Comparison of ENCODE assay signal across 10 cellular contexts in the genomic region with DNA sequence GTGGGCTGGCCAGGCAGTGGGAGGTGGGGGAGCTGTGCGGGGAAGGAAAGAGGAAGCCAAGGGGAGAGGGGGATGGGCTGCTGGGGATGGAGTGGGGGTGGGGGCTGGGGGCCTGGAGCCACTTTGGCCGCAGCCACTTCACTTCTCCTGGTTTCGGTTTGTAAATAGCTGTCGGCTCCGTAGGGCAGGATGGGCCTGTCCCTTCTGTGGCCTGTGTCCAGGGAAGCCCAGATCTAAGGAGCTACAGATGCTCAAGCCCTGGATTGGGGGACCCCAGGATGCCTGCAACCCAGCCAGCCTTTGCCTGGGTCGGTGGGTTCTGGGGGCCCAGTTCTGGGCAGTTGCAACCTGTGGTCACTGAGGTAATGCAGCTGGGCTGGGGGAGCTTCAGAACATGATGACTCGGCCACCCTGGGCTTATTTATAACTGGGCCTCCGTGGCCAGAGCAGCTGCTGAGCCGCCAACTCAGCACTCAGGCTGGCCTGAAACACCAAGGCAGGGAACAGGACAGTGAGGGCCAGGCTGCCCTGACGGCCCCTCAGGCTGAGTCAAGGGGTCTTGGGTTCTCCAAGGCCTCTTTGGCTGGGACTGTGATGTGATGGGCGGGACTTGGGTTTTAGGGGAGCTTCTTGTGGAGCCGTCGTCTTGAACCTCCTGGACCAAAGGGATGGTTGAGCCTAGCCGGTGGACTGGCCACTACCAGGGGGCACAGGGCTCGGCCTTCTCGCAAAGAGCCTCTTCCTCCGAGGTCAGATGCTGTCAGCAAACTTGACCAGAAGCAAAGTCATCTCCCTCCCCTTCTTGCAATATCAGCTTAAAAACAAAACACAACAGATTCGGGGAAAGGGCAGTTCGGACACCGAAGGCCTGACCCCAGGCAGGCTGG. TPM values are rescaled to one million over a fixed set of nuclear protein-coding genes. Genes with fewer than 3 reads are reported as not detected.
DNase-seq lines count a peak whose midpoint lies in the region; ATAC-seq, FAIRE-seq and TF ChIP-seq lines count a peak whose summit lies in the region.
"Had no signal": no experiment of that assay in that cellular context is flagged by ENCODE, and none has a peak within 500 bp of the region (broad histone marks: within the 10 kb centered on the region; RNA-seq: fewer than 3 reads in every experiment).

No MANE protein-coding gene starts in this region.

- no peak overlapping the region for H2BK120ac ChIP-seq in H1 (replicated peaks; ENCODE audit: low read depth, low read length)

- no peaks in the 10 kb centered on the region for H3K79me1 ChIP-seq in H1 (ENCODE audit: low read depth, low read length)

- H3K56ac ChIP-seq in H1 (replicated peaks; ENCODE audit: insufficient read length, low read depth, low read length): no peak overlapping the region

- no peaks in the 10 kb centered on the region for H3K79me2 ChIP-seq in OCI-LY1 (ENCODE audit: insufficient read depth, low read length)
- no peaks in the 10 kb centered on the region for H3K79me2 ChIP-seq in H1 (ENCODE audit: control insufficient read depth in 1 of 2, insufficient read depth in 2 of 2, low read length in 2 of 2)

- no peaks in the 10 kb centered on the region for H4K20me1 ChIP-seq in OCI-LY1 (ENCODE audit: insufficient read depth, low read length)
- H4K20me1 ChIP-seq in H1 (replicated peaks in 1 of 2; ENCODE audit: control insufficient read depth in 1 of 2, insufficient read depth in 2 of 2, low read length in 2 of 2): no peaks in the 10 kb centered on the region

- no peak overlapping the region; the same call in 1 of the 2 replicates for H3K18ac ChIP-seq in H1 (ENCODE audit: extremely low read depth, low read length)

- no peak overlapping the region for H3K4ac ChIP-seq in H1 (replicated peaks; ENCODE audit: insufficient read length, low read depth, low read length)

- no peaks in the 10 kb centered on the region for H3K9me3 ChIP-seq in CD8-positive, alpha-beta memory T cell (ENCODE audit: low read length)
- H3K9me3 ChIP-seq in OCI-LY1 (ENCODE audit: low read length) (no peaks in the 10 kb centered on the region), H1 (ENCODE audit: insufficient read depth in 2 of 2, low read depth in 1 of 2, low read length in 1 of 2) (no peaks in the 10 kb centered on the region)

- no peak overlapping the region; the same call in 1 of the 2 replicates for H3K9ac ChIP-seq in OCI-LY1 (ENCODE audit: low read length)
- no peak overlapping the region for H3K9ac ChIP-seq in H1 (replicated peaks in 1 of 4; ENCODE audit: extremely low read depth in 1 of 4, low read depth in 3 of 4, low read length in 3 of 4)

- ATAC-seq in HG03378 (IDR thresholded peaks at IDR 0.05; ENCODE audit: unreplicated experiment): no peak

- no peak overlapping the region for H3K23ac ChIP-seq in H1 (ENCODE audit: insufficient read length)

- H3K36me3 Mint-ChIP-seq in CD8-positive, alpha-beta memory T cell: no peaks in the 10 kb centered on the region
- no peaks in the 10 kb centered on the region for H3K36me3 Mint-ChIP-seq in nephron progenitor cell (ENCODE audit: low read depth)

- H3K9me2 ChIP-seq in OCI-LY1 (ENCODE audit: low read depth, low read length): no peaks in the 10 kb centered on the region

- no peak for TF ChIP-seq CTCF in OCI-LY1 (IDR thresholded peaks at IDR 0.05; ENCODE audit: low read length)
- no peak for TF ChIP-seq CTCF in H1 (IDR thresholded peaks at IDR 0.05; ENCODE audit: control extremely low read depth in 1 of 3, insufficient read depth in 1 of 3, low read depth in 1 of 3, low read length in 3 of 3)
- TF ChIP-seq CTCF in nephron progenitor cell (IDR thresholded peaks at IDR 0.05): no peak

- peak overlapping the region; percentile 7; the same call in 1 of the 2 replicates for H2BK12ac ChIP-seq in H1 (ENCODE audit: low read depth, low read length)

- H3K4me1 ChIP-seq in CD8-positive, alpha-beta memory T cell (ENCODE audit: insufficient read depth, low read length): peaks cover 47% of the 10 kb centered on the region
- H3K4me1 ChIP-seq in OCI-LY1 (ENCODE audit: insufficient read depth, low read length, severe bottlenecking) (peaks cover 42% of the 10 kb centered on the region), H1 (replicated peaks in 1 of 4; ENCODE audit: control insufficient read depth in 3 of 4, insufficient read depth in 4 of 4, low read length in 3 of 4) (peaks cover 0 to 7% (median 2%) of the 10 kb centered on the region in 4 experiments; a peak in 3 of 7 replicates)

- TF ChIP-seq RAD21 in H1 (IDR thresholded peaks at IDR 0.05 in 1 of 2, conservative IDR thresholded peaks at IDR 0.05 in 1 of 2; ENCODE audit: low read depth in 2 of 2, low read length in 2 of 2): no peak

- no peaks in the 10 kb centered on the region for H3K27me3 ChIP-seq in CD8-positive, alpha-beta memory T cell (ENCODE audit: insufficient read depth, low read length, poor library complexity, severe bottlenecking)
- H3K27me3 ChIP-seq in OCI-LY1 (ENCODE audit: insufficient read depth, low read length): no peaks in the 10 kb centered on the region
- no peaks in the 10 kb centered on the region for H3K27me3 ChIP-seq in H1 (replicated peaks in 1 of 4; ENCODE audit: control insufficient read depth in 3 of 4, extremely low read depth in 1 of 4, insufficient read depth in 3 of 4, low read length in 3 of 4)

- no peaks in the 10 kb centered on the region for H3K9me3 Mint-ChIP-seq in CD8-positive, alpha-beta memory T cell
- H3K9me3 Mint-ChIP-seq in nephron progenitor cell: no peaks in the 10 kb centered on the region

- no peaks in the 10 kb centered on the region for H3K27me3 Mint-ChIP-seq in CD8-positive, alpha-beta memory T cell
- peaks cover 3% of the 10 kb centered on the region for H3K27me3 Mint-ChIP-seq in nephron progenitor cell (ENCODE audit: low read depth, poor library complexity)

- peaks cover 44 to 80% (median 63%) of the 10 kb centered on the region in 3 donors for H3K4me1 Mint-ChIP-seq in CD8-positive, alpha-beta memory T cell
- H3K4me1 Mint-ChIP-seq in nephron progenitor cell: peaks cover 53% of the 10 kb centered on the region

- CTCF ChIA-PET in CD8-positive, alpha-beta memory T cell (lab: Charles Lee): interaction anchor here (1.1 to 10.0 kb wide), 4 partner anchors 15 to 20 kb away, joined by 4 to 106 read pairs (median 9); a partner anchor contains a TSS
- CTCF ChIA-PET in H1 (lab: Charles Lee; ENCODE audit: partially characterized antibody): interaction anchor here (1.0 to 10.7 kb wide), 8 partner anchors 11 to 134 kb away, joined by 3 to 78 read pairs (median 4); a partner anchor contains a TSS

- H3K27ac Mint-ChIP-seq in CD8-positive, alpha-beta memory T cell: peak overlapping the region in 7 of 8 donors; percentile 29 to 93 (median 80)
- peak overlapping the region; percentile 59 for H3K27ac Mint-ChIP-seq in nephron progenitor cell

- peak overlapping the region; percentile 79 for H3K27ac ChIP-seq in CD8-positive, alpha-beta memory T cell (ENCODE audit: low read depth, low read length)
- H3K27ac ChIP-seq in OCI-LY1 (ENCODE audit: low read depth, low read length, poor library complexity, severe bottlenecking) (peak overlapping the region; percentile 88), H1 (ENCODE audit: low read depth, low read length) (no peak overlapping the region; the same call in 1 of the 2 replicates)

- H4K5ac ChIP-seq in H1 (ENCODE audit: insufficient read length, low read depth, low read length): no peak overlapping the region

- peak overlapping the region; percentile 35; the same call in 1 of the 2 replicates for H4K8ac ChIP-seq in H1 (ENCODE audit: extremely low read depth, insufficient read depth, low read length)

- no peak overlapping the region for H2BK20ac ChIP-seq in H1 (ENCODE audit: low read length)

- peak overlapping the region; percentile 68 for H3K4me3 ChIP-seq in CD8-positive, alpha-beta memory T cell (ENCODE audit: low read length)
- no peak overlapping the region for H3K4me3 ChIP-seq in OCI-LY1 (ENCODE audit: low read depth, low read length, poor library complexity, severe bottlenecking)
- no peak overlapping the region for H3K4me3 ChIP-seq in H1 (ENCODE audit: extremely low read depth in 1 of 4, insufficient read depth in 2 of 4, low read depth in 3 of 4, low read length in 4 of 4)

- no peak for TF ChIP-seq POLR2A in H1 (IDR thresholded peaks at IDR 0.05; ENCODE audit: control extremely low read depth in 1 of 2, low read depth in 2 of 2, low read length in 2 of 2)

- no peak overlapping the region for H3K14ac ChIP-seq in H1 (ENCODE audit: insufficient read length)

- H3K4me3 Mint-ChIP-seq in CD8-positive, alpha-beta memory T cell: peak overlapping the region in 5 of 7 donors; percentile 27 to 70 (median 67)
- H3K4me3 Mint-ChIP-seq in nephron progenitor cell: no peak overlapping the region

- no peak for TF ChIP-seq EP300 in H1 (IDR thresholded peaks at IDR 0.05; ENCODE audit: borderline replicate concordance in 1 of 2, low read depth in 2 of 2, low read length in 2 of 2)

- H2BK15ac ChIP-seq in H1 (ENCODE audit: low read length): no peak overlapping the region

- H2BK5ac ChIP-seq in H1 (ENCODE audit: low read depth, low read length): 0 out of 2 replicates have a peak overlapping the region, but pooled peaks have one; percentile 7

- H3K23me2 ChIP-seq in H1 (ENCODE audit: low read depth, low read length): no peaks in the 10 kb centered on the region

- POLR2A ChIA-PET in CD8-positive, alpha-beta memory T cell (lab: Charles Lee): no interaction called here
- POLR2A ChIA-PET in H1 (lab: Charles Lee; ENCODE audit: partially characterized antibody): interaction anchor here (0.7 to 1.6 kb wide), 3 partner anchors 11 to 20 kb away, joined by 3 to 5 read pairs (median 4); a partner anchor contains a TSS

- 91% methylated on average over 20 of the region's 20 CpGs; no CpG with 5 or more reads in 1 of the 2 experiments for WGBS in H1 (ENCODE audit: extremely low coverage in 1 of 2, insufficient coverage in 1 of 2, insufficient read length in 1 of 2, insufficient replicate concordance in 2 of 2, low coverage in 1 of 2, low lambda C conversion rate in 2 of 2, missing lambda C conversion rate in 1 of 2), 2 experiments

- no peak overlapping the region for H2AFZ ChIP-seq in OCI-LY1 (ENCODE audit: low read length)
- H2AFZ ChIP-seq in H1 (ENCODE audit: low read length): no peak overlapping the region

- FAIRE-seq in H1 (lab: Jason Lieb, UNC): no peak
- FAIRE-seq: TTC549 had no signal

- no peaks in the 10 kb centered on the region for H3K36me3 ChIP-seq in CD8-positive, alpha-beta memory T cell (ENCODE audit: insufficient read depth, low read length)
- no peaks in the 10 kb centered on the region for H3K36me3 ChIP-seq in OCI-LY1 (ENCODE audit: insufficient read depth, low read length)
- no peaks in the 10 kb centered on the region for H3K36me3 ChIP-seq in H1 (ENCODE audit: control insufficient read depth in 2 of 4, insufficient read depth in 4 of 4, low read length in 3 of 4)

- no peak overlapping the region; the same call in 1 of the 2 replicates for H3K4me2 ChIP-seq in OCI-LY1 (ENCODE audit: low read length)
- no peak overlapping the region for H3K4me2 ChIP-seq in H1 (ENCODE audit: insufficient read depth in 1 of 2, low read depth in 2 of 2, low read length in 2 of 2)

- H2AK5ac ChIP-seq in H1 (ENCODE audit: low read depth, low read length): no peak overlapping the region

- H3F3A ChIP-seq in OCI-LY1 (ENCODE audit: insufficient read depth, low read length): no peaks in the 10 kb centered on the region

- no peak overlapping the region for H4K91ac ChIP-seq in H1 (replicated peaks; ENCODE audit: insufficient read length, low read length)

- no peak for DNase-seq in CD8-positive, alpha-beta memory T cell
- DNase-seq in H1 (ENCODE audit: low read depth in 1 of 2, low spot score in 2 of 2) (no peak), nephron progenitor cell (no peak), NCI-H2196 (lab: John Stamatoyannopoulos, UW; ENCODE audit: unreplicated experiment) (no peak), NCI-H1417 treated with DMSO at 0.1 percent for 48 hours (lab: John Stamatoyannopoulos, UW) (no peak), middle frontal gyrus (ENCODE audit: extremely low spot score, low spot score) (no peak)

RNA-seq across cellular contexts. Expression of a gene that starts 15.0 kb away (rescaled TPM):
- 10 to 100 TPM; 20.2 to 23.4 TPM for total RNA-seq in CD8-positive, alpha-beta memory T cell
- polyA plus RNA-seq in CD8-positive, alpha-beta memory T cell: 39.4 TPM
- 20.9 and 23.2 TPM in 2 replicates for total RNA-seq in H1 (2021; fragmentation: NEBNext Ultra II Directional; extraction: Animal tissue kit (Norgen Biotek cat#: 25700))
- 30.0 and 42.9 TPM in 2 replicates for polyA plus RNA-seq in H1 (2011; rRNA removed)
- polyA plus RNA-seq in H1 (2011; cell fraction: cytosol; rRNA removed): 37.3 TPM
- 134 TPM for polyA plus RNA-seq in H1 (2011; cell fraction: nucleus; rRNA removed)
- polyA plus RNA-seq in H1 (2012, experiment 1 of 2): 14.8 to 28.7 TPM (median 25.1 TPM) in 4 replicates
- 18.9 TPM for polyA plus RNA-seq in H1 (2012, experiment 2 of 2)
- 19.5 TPM for polyA plus RNA-seq in H1 (2013, experiment 1 of 2)
- polyA plus RNA-seq in H1 (2013, experiment 2 of 2): 19.1 TPM
- 8.9 and 9.6 TPM in 2 replicates for polyA minus RNA-seq in H1 (2011; rRNA and poly(A)+ RNA removed)
- 10.0 TPM for polyA minus RNA-seq in H1 (2011; cell fraction: cytosol; rRNA and poly(A)+ RNA removed)
- 20.5 TPM for polyA minus RNA-seq in H1 (2011; cell fraction: nucleus; rRNA and poly(A)+ RNA removed)

RNA-seq across cellular contexts. Expression of a gene that starts 15.1 kb away (rescaled TPM):
- 1 to 10 TPM; 1.8 to 2.0 TPM for total RNA-seq in CD8-positive, alpha-beta memory T cell
- polyA plus RNA-seq in CD8-positive, alpha-beta memory T cell: not detected
- total RNA-seq in H1 (2021; fragmentation: NEBNext Ultra II Directional; extraction: Animal tissue kit (Norgen Biotek cat#: 25700)): not detected in 2 replicates
- polyA plus RNA-seq in H1 (2011; rRNA removed): 0.12 and 0.28 TPM in 2 replicates
- 0.23 TPM for polyA plus RNA-seq in H1 (2011; cell fraction: cytosol; rRNA removed)
- 0.27 TPM for polyA plus RNA-seq in H1 (2011; cell fraction: nucleus; rRNA removed)
- 0.20 to 0.33 TPM in 2 of 4 replicates, not detected in the others for polyA plus RNA-seq in H1 (2012, experiment 1 of 2)
- polyA plus RNA-seq in H1 (2012, experiment 2 of 2): 0.21 TPM
- polyA plus RNA-seq in H1 (2013, experiment 1 of 2): 0.14 TPM
- 0.20 TPM for polyA plus RNA-seq in H1 (2013, experiment 2 of 2)
- 0.60 TPM in 1 of 2 replicates, not detected in the other for polyA minus RNA-seq in H1 (2011; rRNA and poly(A)+ RNA removed)
- not detected for polyA minus RNA-seq in H1 (2011; cell fraction: cytosol; rRNA and poly(A)+ RNA removed)
- polyA minus RNA-seq in H1 (2011; cell fraction: nucleus; rRNA and poly(A)+ RNA removed): not detected
- polyA plus RNA-seq: neural cell had no signal

RNA-seq across cellular contexts. Expression of a gene that starts 32.8 kb away (rescaled TPM):
- 100 to 1,000 TPM; 200 to 219 TPM for total RNA-seq in CD8-positive, alpha-beta memory T cell
- polyA plus RNA-seq in CD8-positive, alpha-beta memory T cell: 118 TPM
- total RNA-seq in H1 (2021; fragmentation: NEBNext Ultra II Directional; extraction: Animal tissue kit (Norgen Biotek cat#: 25700)): 159 and 160 TPM in 2 replicates
- 105 and 114 TPM in 2 replicates for polyA plus RNA-seq in H1 (2011; rRNA removed)
- 201 TPM for polyA plus RNA-seq in H1 (2011; cell fraction: cytosol; rRNA removed)
- polyA plus RNA-seq in H1 (2011; cell fraction: nucleus; rRNA removed): 110 TPM
- polyA plus RNA-seq in H1 (2012, experiment 1 of 2): 209 to 226 TPM (median 211 TPM) in 4 replicates
- polyA plus RNA-seq in H1 (2012, experiment 2 of 2): 124 TPM
- 82.6 TPM for polyA plus RNA-seq in H1 (2013, experiment 1 of 2)
- polyA plus RNA-seq in H1 (2013, experiment 2 of 2): 81.6 TPM
- polyA minus RNA-seq in H1 (2011; rRNA and poly(A)+ RNA removed): 94.5 and 111 TPM in 2 replicates
- polyA minus RNA-seq in H1 (2011; cell fraction: cytosol; rRNA and poly(A)+ RNA removed): 65.4 TPM
- 50.5 TPM for polyA minus RNA-seq in H1 (2011; cell fraction: nucleus; rRNA and poly(A)+ RNA removed)

RNA-seq across cellular contexts. Expression of a gene that starts 40.9 kb away (rescaled TPM):
- not detected for total RNA-seq in CD8-positive, alpha-beta memory T cell
- not detected for polyA plus RNA-seq in CD8-positive, alpha-beta memory T cell
- not detected in 2 replicates for total RNA-seq in H1 (2021; fragmentation: NEBNext Ultra II Directional; extraction: Animal tissue kit (Norgen Biotek cat#: 25700))
- 0.02 and 0.05 TPM in 2 replicates for polyA plus RNA-seq in H1 (2011; rRNA removed)
- polyA plus RNA-seq in H1 (2011; cell fraction: cytosol; rRNA removed): 0.03 TPM
- 0.19 TPM for polyA plus RNA-seq in H1 (2011; cell fraction: nucleus; rRNA removed)
- 0.04 to 0.05 TPM in 2 of 4 replicates, not detected in the others for polyA plus RNA-seq in H1 (2012, experiment 1 of 2)
- not detected for polyA plus RNA-seq in H1 (2012, experiment 2 of 2)
- polyA plus RNA-seq in H1 (2013, experiment 1 of 2): 0.02 TPM
- polyA plus RNA-seq in H1 (2013, experiment 2 of 2): under 0.01 TPM
- polyA minus RNA-seq in H1 (2011; rRNA and poly(A)+ RNA removed): 0.07 TPM in 1 of 2 replicates, not detected in the other
- polyA minus RNA-seq in H1 (2011; cell fraction: cytosol; rRNA and poly(A)+ RNA removed): not detected
- not detected for polyA minus RNA-seq in H1 (2011; cell fraction: nucleus; rRNA and poly(A)+ RNA removed)
- polyA plus RNA-seq: neural cell had no signal

RNA-seq across cellular contexts. Expression of a gene that starts 55.5 kb away (rescaled TPM):
- total RNA-seq in CD8-positive, alpha-beta memory T cell: under 1 TPM; 0.29 to 0.79 TPM
- polyA plus RNA-seq in CD8-positive, alpha-beta memory T cell: not detected
- 0.34 TPM in 1 of 2 replicates, not detected in the other for total RNA-seq in H1 (2021; fragmentation: NEBNext Ultra II Directional; extraction: Animal tissue kit (Norgen Biotek cat#: 25700))
- 0.05 and 0.06 TPM in 2 replicates for polyA plus RNA-seq in H1 (2011; rRNA removed)
- 0.05 TPM for polyA plus RNA-seq in H1 (2011; cell fraction: cytosol; rRNA removed)
- 0.54 TPM for polyA plus RNA-seq in H1 (2011; cell fraction: nucleus; rRNA removed)
- polyA plus RNA-seq in H1 (2012, experiment 1 of 2): 0.11 TPM in 1 of 4 replicates, not detected in the others
- not detected for polyA plus RNA-seq in H1 (2012, experiment 2 of 2)
- 0.71 TPM for polyA plus RNA-seq in H1 (2013, experiment 1 of 2)
- polyA plus RNA-seq in H1 (2013, experiment 2 of 2): 0.29 TPM
- not detected in 2 replicates for polyA minus RNA-seq in H1 (2011; rRNA and poly(A)+ RNA removed)
- polyA minus RNA-seq in H1 (2011; cell fraction: cytosol; rRNA and poly(A)+ RNA removed): not detected
- 0.60 TPM for polyA minus RNA-seq in H1 (2011; cell fraction: nucleus; rRNA and poly(A)+ RNA removed)
- polyA plus RNA-seq: neural cell had no signal
